Comparison of ENCODE assay signal across 22 cellular contexts in genomic region chr3:65922441-65922840, GRCh38.
DNase-seq lines count a peak whose midpoint lies in the region; TF ChIP-seq lines count a peak whose summit lies in the region.
"Had no signal": no experiment of that assay in that cellular context is flagged by ENCODE, and none has a peak within 500 bp of the region (broad histone marks: within the 10 kb centered on the region; RNA-seq: fewer than 3 reads in every experiment).

No MANE protein-coding gene starts in this region.

- H3K4me2 ChIP-seq in GM23248 (ENCODE audit: unreplicated experiment), result no peak overlapping the region
- H3K4me2 ChIP-seq: BLaER1 had no signal

- no peak for TF ChIP-seq CTCF in AG04450 (IDR thresholded peaks at IDR 0.05; ENCODE audit: low read depth, low read length)

- DNase-seq in AG04450 (ENCODE audit: low read depth, low spot score), result peak; percentile 15
- peak; percentile 62 for DNase-seq in GM23248
- DNase-seq in adipocyte (ENCODE audit: low read depth), result peak; percentile 16
- DNase-seq in kidney tubule cell (ENCODE audit: low spot score), result peak; percentile 40
- DNase-seq in effector CD4-positive, alpha-beta T cell, result no peak
- no peak for DNase-seq in RKO (ENCODE audit: low spot score)
- no peak for DNase-seq in stimulated activated naive CD4-positive, alpha-beta T cell (lab: John Stamatoyannopoulos, UW)
- DNase-seq in dermis blood vessel endothelial cell, result no peak
- DNase-seq: CD4-positive, CD25-positive, alpha-beta regulatory T cell; COR-L47; GF-D8; H7; NCI-H1092; NCI-H1417 treated with DMSO at 0.1 percent for 48 hours; NCI-H1694 treated with DMSO at 0.1 percent for 48 hours; NCI-H2081; NCI-H2227 treated with DMSO at 0.1 percent for 48 hours; NCI-H526 treated with DMSO at 0.1 percent for 48 hours; SHP77 had no signal

- in situ Hi-C loops in GM23248 (cut with MboI), result no loop called here

- H3K9me3 ChIP-seq in AG04450 (ENCODE audit: control insufficient read depth, insufficient read depth, low read length) (no peaks in the 10 kb centered on the region), GM23248 (ENCODE audit: low read depth) (no peaks in the 10 kb centered on the region), adipocyte (ENCODE audit: control insufficient read depth, low read length) (peaks cover under 1% of the 10 kb centered on the region)

- H3K27ac ChIP-seq in AG04450 (ENCODE audit: low read depth, low read length) (no peak overlapping the region), GM23248 (peak overlapping the region; percentile 17; the same call in 1 of the 2 replicates)
- H3K27ac ChIP-seq: 22Rv1, BLaER1, RWPE1 had no signal

- CTCF ChIA-PET in AG04450 (lab: Charles Lee), result interaction anchor here (0.6 kb wide), 1 partner anchor 217 kb away, joined by 3 read pairs; no protein-coding TSS in a partner anchor

- H3K4me1 ChIP-seq in GM23248 (ENCODE audit: insufficient read depth), result peaks cover 25% of the 10 kb centered on the region
- peaks cover 8% of the 10 kb centered on the region for H3K4me1 ChIP-seq in adipocyte (ENCODE audit: control insufficient read depth, insufficient read depth, low read length)

- H3K36me3 ChIP-seq in GM23248 (ENCODE audit: low read depth) (no peaks in the 10 kb centered on the region), adipocyte (ENCODE audit: control insufficient read depth, insufficient read depth, low read length, severe bottlenecking) (no peaks in the 10 kb centered on the region)
- H3K36me3 ChIP-seq: BLaER1 had no signal

- H2AFZ ChIP-seq in GM23248, result no peak overlapping the region

- POLR2A ChIA-PET in AG04450 (lab: Yijun Ruan, JAX), result no interaction called here

- H4K20me1 ChIP-seq in GM23248 (ENCODE audit: insufficient read depth), result no peaks in the 10 kb centered on the region; the same call in 1 of the 2 replicates

- H3K4me3 ChIP-seq in AG04450 (ENCODE audit: low read depth, low read length) (no peak overlapping the region), GM23248 (no peak overlapping the region), adipocyte (ENCODE audit: low read length) (no peak overlapping the region)
- H3K4me3 ChIP-seq: BLaER1 had no signal

- H3K9ac ChIP-seq in GM23248, result no peak overlapping the region
- no peak overlapping the region for H3K9ac ChIP-seq in adipocyte (ENCODE audit: low read length)
- H3K9ac ChIP-seq: BLaER1 had no signal

- H3K27me3 ChIP-seq in AG04450 (ENCODE audit: control insufficient read depth, insufficient read depth, low read length), result no peaks in the 10 kb centered on the region
- no peaks in the 10 kb centered on the region for H3K27me3 ChIP-seq in GM23248 (replicated peaks; ENCODE audit: insufficient read depth)
- H3K27me3 ChIP-seq in adipocyte (replicated peaks; ENCODE audit: control insufficient read depth, insufficient read depth, low read length), result no peaks in the 10 kb centered on the region
- H3K27me3 ChIP-seq: BLaER1 had no signal

- WGBS in GM23248 (ENCODE audit: low coverage in 1 of 2, low lambda C conversion rate in 2 of 2, missing lambda C conversion rate in 2 of 2), 2 experiments, result 76 to 78% methylated on average over 2 of the region's 2 CpGs

- peaks cover 14% of the 10 kb centered on the region for H3F3A ChIP-seq in GM23248 (ENCODE audit: insufficient read depth)

- peaks cover 97% of the 10 kb centered on the region for H3K79me2 ChIP-seq in GM23248 (ENCODE audit: insufficient read depth)

- no peaks in the 10 kb centered on the region for H3K9me2 ChIP-seq in GM23248 (ENCODE audit: insufficient read depth)

Comparison
In these comparisons a context has a peak if more than half of its experiments do, and no peak if none do; other contexts are left out.
1. DNase-seq: peak in AG04450 (single experiment), GM23248 (single experiment), adipocyte (single experiment) and kidney tubule cell (single experiment); none in effector CD4-positive, alpha-beta T cell (single experiment), RKO (single experiment), stimulated activated naive CD4-positive, alpha-beta T cell (0 of 6) and dermis blood vessel endothelial cell (single experiment).